In the genomic region with DNA sequence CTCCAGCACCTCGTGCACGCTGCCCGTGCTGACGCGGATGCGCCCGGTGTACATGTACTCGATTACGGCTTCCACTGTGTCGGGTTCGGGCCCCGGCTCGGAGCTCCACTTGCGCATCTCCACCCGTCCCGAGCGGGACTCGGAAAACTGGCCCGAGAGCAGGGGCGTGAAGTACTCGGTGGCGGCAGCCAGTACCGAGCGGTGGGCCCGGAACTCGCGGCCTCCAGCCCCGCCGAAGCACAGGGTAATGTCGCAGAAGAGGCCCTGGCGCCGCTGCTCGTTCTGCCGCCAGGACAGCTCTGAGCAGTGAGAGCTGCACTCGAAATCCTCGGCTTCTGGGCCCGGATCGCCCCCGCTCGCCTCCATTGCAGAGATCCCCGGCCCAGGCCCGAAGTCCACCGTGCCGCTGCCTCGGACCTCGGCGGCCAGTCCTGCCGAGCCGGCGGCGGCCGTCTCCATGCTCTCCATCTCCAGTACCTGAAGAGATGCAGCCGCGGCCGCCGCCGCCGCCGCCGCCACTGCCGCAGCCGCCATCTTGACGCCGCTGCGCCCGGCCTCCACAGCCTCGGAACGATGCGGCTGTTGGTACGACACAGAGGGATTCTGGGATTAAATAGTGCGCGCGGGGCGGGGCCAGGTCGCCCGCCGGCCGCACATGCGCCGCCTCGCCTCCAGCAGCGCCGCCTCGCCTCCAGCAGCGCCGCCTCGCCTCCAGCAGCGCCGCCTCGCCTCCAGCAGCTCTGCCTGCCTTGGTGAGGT, we compare ENCODE assay signal across 8 cellular contexts. TPM values are rescaled to one million over a fixed set of nuclear protein-coding genes. Genes with fewer than 3 reads are reported as not detected.
A peak's percentile ranks its signal among the peaks of the same experiment; 100 is the strongest.
DNase-seq lines count a peak whose midpoint lies in the region; ATAC-seq and TF ChIP-seq lines count a peak whose summit lies in the region.

TSS of gene KLHL11 (minus strand) at position 587 of the 759 bp plus-strand sequence. CDS start at position 534, 53 bp downstream.

- peak; percentile 91 for ATAC-seq in HG02759 (IDR thresholded peaks at IDR 0.05; ENCODE audit: unreplicated experiment)
- peak; percentile 95 to 98 for ATAC-seq in left cardiac atrium
- ATAC-seq in upper lobe of right lung, result peak; percentile 97

- H3K36me3 ChIP-seq in adrenal gland (replicated peaks in 1 of 2) (peaks cover 0 to 26% of the 10 kb centered on the region in 2 donors), upper lobe of right lung (peaks cover 33% of the 10 kb centered on the region)

- H3K4me3 ChIP-seq in GM12875 (ENCODE audit: low read depth, low read length) (peak within 1 kb of the TSS; percentile 94), adrenal gland (peak within 1 kb of the TSS; percentile 76 to 92 (median 85)), upper lobe of right lung (peak within 1 kb of the TSS; percentile 96)

- no peaks in the 10 kb centered on the region for H3K9me3 ChIP-seq in adrenal gland (replicated peaks in 1 of 3)
- no peaks in the 10 kb centered on the region for H3K9me3 ChIP-seq in upper lobe of right lung

- no peak for TF ChIP-seq CTCF in GM12875 (IDR thresholded peaks at IDR 0.05; ENCODE audit: borderline replicate concordance, insufficient read depth, low read depth, low read length)
- peak in 1 of 6 experiments; percentile 10 for TF ChIP-seq CTCF in adrenal gland (IDR thresholded peaks at IDR 0.05)
- TF ChIP-seq CTCF in progenitor cell of endocrine pancreas (IDR thresholded peaks at IDR 0.05; ENCODE audit: unreplicated experiment), result no peak
- no peak for TF ChIP-seq CTCF in upper lobe of right lung (IDR thresholded peaks at IDR 0.05)

- DNase-seq in NCI-H1417 treated with DMSO at 0.1 percent for 48 hours (lab: John Stamatoyannopoulos, UW) (peak; percentile 13), T follicular helper cell (ENCODE audit: low read depth) (peak; percentile 85), adrenal gland (peak; percentile 86 to 94 (median 90)), left cardiac atrium (peak; percentile 91), progenitor cell of endocrine pancreas (ENCODE audit: low spot score, unreplicated experiment) (peak; percentile 81), upper lobe of right lung (peak; percentile 94)

- peaks cover 7% of the 10 kb centered on the region for H3K4me1 Mint-ChIP-seq in progenitor cell of endocrine pancreas (ENCODE audit: low read depth)

- H3K9me3 Mint-ChIP-seq in progenitor cell of endocrine pancreas (ENCODE audit: low read depth), result no peaks in the 10 kb centered on the region

- H3K27me3 Mint-ChIP-seq in progenitor cell of endocrine pancreas, result no peaks in the 10 kb centered on the region

- H3K4me1 ChIP-seq in adrenal gland (replicated peaks in 1 of 2), result peaks cover 6 to 33% of the 10 kb centered on the region in 2 donors
- H3K4me1 ChIP-seq in upper lobe of right lung, result peaks cover 18% of the 10 kb centered on the region

- WGBS in adrenal gland, 4 donors, result 0% methylated on average over 6 to 90 of the region's 90 CpGs

- H3K4me3 Mint-ChIP-seq in progenitor cell of endocrine pancreas (ENCODE audit: low read depth), result no peak within 1 kb of the TSS

- peak within 1 kb of the TSS; percentile 88 for H3K27ac Mint-ChIP-seq in progenitor cell of endocrine pancreas

- intact Hi-C loops in adrenal gland (cut with DNase I) (no loop called here), left cardiac atrium (cut with DNase I) (no loop called here), upper lobe of right lung (cut with DNase I) (no loop called here)

- H3K36me3 Mint-ChIP-seq in progenitor cell of endocrine pancreas (ENCODE audit: insufficient read depth), result peaks cover 20% of the 10 kb centered on the region

- peak; percentile 92 to 97 for TF ChIP-seq POLR2A in adrenal gland (IDR thresholded peaks at IDR 0.05)

- H3K27me3 ChIP-seq in adrenal gland, result no peaks in the 10 kb centered on the region
- H3K27me3 ChIP-seq in upper lobe of right lung, result no peaks in the 10 kb centered on the region

- H3K27ac ChIP-seq in adrenal gland (peak within 1 kb of the TSS; percentile 72 to 94 (median 91)), upper lobe of right lung (peak within 1 kb of the TSS; percentile 95)

RNA-seq across cellular contexts. Expression of gene KLHL11, which starts in this region (rescaled TPM):
- total RNA-seq in adrenal gland (10 to 100 TPM; 14.7 to 42.9 (median 23.6) TPM), left cardiac atrium (1 to 10 TPM; 4.7 to 6.1 TPM), progenitor cell of endocrine pancreas (16.9 and 19.6 TPM in 2 replicates), upper lobe of right lung (12.6 TPM)
- 1 to 10 TPM in 1 of 3 donors, under 1 TPM in 2; 0.17 to 3.2 (median 0.97) TPM for polyA plus RNA-seq in adrenal gland

Comparison
In these comparisons a context has a peak if more than half of its experiments do, and no peak if none do; other contexts are left out.
1. Peak in every context shown above with its lines: DNase-seq, ATAC-seq, H3K4me3 ChIP-seq and H3K27ac ChIP-seq.
2. DNase-seq: peak in every context shown above with its lines; median percentile 94 in upper lobe of right lung; 91 in left cardiac atrium; 90 in adrenal gland; 85 in T follicular helper cell; 81 in progenitor cell of endocrine pancreas; 13 in NCI-H1417 treated with DMSO at 0.1 percent for 48 hours.